ENCODE assay signal across 13 cellular contexts in genomic region chr1:10506677-10507047, GRCh38. TPM values are rescaled to one million over a fixed set of nuclear protein-coding genes. Genes with fewer than 3 reads are reported as not detected.
"Had no signal": no experiment of that assay in that cellular context is flagged by ENCODE, and none has a peak within 500 bp of the region (broad histone marks: within the 10 kb centered on the region; RNA-seq: fewer than 3 reads in every experiment).

No MANE protein-coding gene starts in this region.

- H3K27me3 Mint-ChIP-seq: activated naive CD4-positive, alpha-beta T cell treated with anti-CD3 and anti-CD28 coated beads, Interleukin-2, amount 10 ng/mL, durations not matched to agents 7 days and 5 days had no signal

- H3K9me3 Mint-ChIP-seq: activated naive CD4-positive, alpha-beta T cell treated with anti-CD3 and anti-CD28 coated beads, Interleukin-2, amount 10 ng/mL, durations not matched to agents 7 days and 5 days had no signal

- H3K36me3 ChIP-seq: breast epithelium, Peyer's patch, SJCRH30 had no signal

- H3K9me3 ChIP-seq: breast epithelium, Peyer's patch, SJCRH30 had no signal

- H3K4me3 Mint-ChIP-seq: activated CD8-positive, alpha-beta T cell treated with anti-CD3 and anti-CD28 coated beads, Interleukin-2, amount 10 ng/mL, durations not matched to agents 7 days and 5 days; activated naive CD4-positive, alpha-beta T cell treated with anti-CD3 and anti-CD28 coated beads, Interleukin-2, amount 10 ng/mL, durations not matched to agents 7 days and 5 days had no signal

- H3K27ac ChIP-seq: breast epithelium, Peyer's patch, SJCRH30 had no signal

- H3K27me3 ChIP-seq: breast epithelium, Peyer's patch, SJCRH30 had no signal

- H3K4me3 ChIP-seq: breast epithelium, Peyer's patch, SJCRH30 had no signal

- DNase-seq: activated CD4-positive, CD25-positive, alpha-beta regulatory T cell treated with anti-CD3 and anti-CD28 coated beads, Interleukin-2, amount 50 U/mL, for 72 hours; activated CD8-positive, alpha-beta memory T cell treated with anti-CD3 and anti-CD28 coated beads, Interleukin-2, amount 50 U/mL, for 48 hours; activated gamma-delta T cell treated with Interleukin-2 at 50 U/mL for 16 hours; KBM-7; NCI-H1048; Right ventricle myocardium superior; SJCRH30 had no signal

RNA-seq across cellular contexts. Expression of gene CORT, which starts 56.8 kb away (rescaled TPM):
- total RNA-seq: T-helper 1 cell treated with Interleukin-12 subunit alpha and Interleukin-12 subunit beta and Interleukin-4 antibody, amounts not matched to agents 30 ng/mL and 1 ng/mL, for 36 hours had no signal
- polyA plus RNA-seq: aorta had no signal
